Comparison of ENCODE assay signal across 10 cellular contexts in genomic region chr1:151314137-151314875, GRCh38. TPM values are rescaled to one million over a fixed set of nuclear protein-coding genes. Genes with fewer than 3 reads are reported as not detected.
DNase-seq lines count a peak whose midpoint lies in the region; ATAC-seq and TF ChIP-seq lines count a peak whose summit lies in the region.
"Had no signal": no experiment of that assay in that cellular context is flagged by ENCODE, and none has a peak within 500 bp of the region (broad histone marks: within the 10 kb centered on the region; RNA-seq: fewer than 3 reads in every experiment).

No MANE protein-coding gene starts in this region.

- no peaks in the 10 kb centered on the region for H3K9me3 Mint-ChIP-seq in HFFc6
- H3K9me3 Mint-ChIP-seq: activated naive CD8-positive, alpha-beta T cell treated with anti-CD3 and anti-CD28 coated beads, Interleukin-2, amount 10 ng/mL, durations not matched to agents 7 days and 5 days had no signal

- H3K27me3 ChIP-seq in breast epithelium (no peaks in the 10 kb centered on the region), kidney epithelial cell (ENCODE audit: control insufficient read depth, insufficient read depth, low read length) (no peaks in the 10 kb centered on the region), subcutaneous abdominal adipose tissue (ENCODE audit: control insufficient read depth in 5 of 5, insufficient read depth in 4 of 5, low read length in 5 of 5) (no peaks in the 10 kb centered on the region)

- peak overlapping the region; percentile 77 for H3K27ac Mint-ChIP-seq in HFFc6
- H3K27ac Mint-ChIP-seq: activated naive CD8-positive, alpha-beta T cell treated with anti-CD3 and anti-CD28 coated beads, Interleukin-2, amount 10 ng/mL, durations not matched to agents 7 days and 5 days had no signal

- no peaks in the 10 kb centered on the region; the same call in none of the 2 replicates for H3K27me3 Mint-ChIP-seq in HFFc6 (ENCODE audit: insufficient read depth)
- H3K27me3 Mint-ChIP-seq: activated naive CD8-positive, alpha-beta T cell treated with anti-CD3 and anti-CD28 coated beads, Interleukin-2, amount 10 ng/mL, durations not matched to agents 7 days and 5 days had no signal

- peak overlapping the region; percentile 80 to 86 for H3K27ac ChIP-seq in breast epithelium
- peak overlapping the region; percentile 99 for H3K27ac ChIP-seq in subcutaneous abdominal adipose tissue (ENCODE audit: low read depth, low read length)

- H3K36me3 Mint-ChIP-seq in HFFc6 (ENCODE audit: low read depth) = peaks cover 48% of the 10 kb centered on the region

- ATAC-seq in HG03097 (IDR thresholded peaks at IDR 0.05; ENCODE audit: low FRiP score, unreplicated experiment) = no peak

- H3K9me3 ChIP-seq in breast epithelium (no peaks in the 10 kb centered on the region), subcutaneous abdominal adipose tissue (ENCODE audit: control insufficient read depth in 5 of 5, low read length in 5 of 5) (no peaks in the 10 kb centered on the region)

- peaks cover 8 to 16% of the 10 kb centered on the region in 2 donors for H3K4me1 ChIP-seq in breast epithelium
- peaks cover 30 to 65% (median 58%) of the 10 kb centered on the region in 5 donors for H3K4me1 ChIP-seq in subcutaneous abdominal adipose tissue (ENCODE audit: control insufficient read depth in 5 of 5, insufficient read depth in 5 of 5, low read length in 5 of 5)

- no peak for TF ChIP-seq POLR2A in breast epithelium (IDR thresholded peaks at IDR 0.05)

- intact Hi-C loops in breast epithelium (cut with DNase I; ENCODE audit: low total_unique reads) = no loop called here

- TF ChIP-seq CTCF in HFFc6 (IDR thresholded peaks at IDR 0.05) (no peak), breast epithelium (IDR thresholded peaks at IDR 0.05) (no peak), kidney epithelial cell (IDR thresholded peaks at IDR 0.05; ENCODE audit: insufficient read depth, low read length, poor library complexity, severe bottlenecking) (no peak)

- H3K36me3 ChIP-seq in breast epithelium (no peaks in the 10 kb centered on the region), kidney epithelial cell (ENCODE audit: control insufficient read depth, insufficient read depth, low read length) (peaks cover 2% of the 10 kb centered on the region), subcutaneous abdominal adipose tissue (ENCODE audit: control insufficient read depth in 5 of 5, insufficient read depth in 5 of 5, low read length in 5 of 5) (peaks cover 7 to 59% (median 50%) of the 10 kb centered on the region in 5 donors)

- peak overlapping the region; percentile 70 for H3K4me3 Mint-ChIP-seq in HFFc6
- H3K4me3 Mint-ChIP-seq: activated naive CD8-positive, alpha-beta T cell treated with anti-CD3 and anti-CD28 coated beads, Interleukin-2, amount 10 ng/mL, durations not matched to agents 7 days and 5 days had no signal

- H3K4me3 ChIP-seq in breast epithelium (no peak overlapping the region), kidney epithelial cell (ENCODE audit: low read depth, low read length) (no peak overlapping the region), subcutaneous abdominal adipose tissue (ENCODE audit: low read depth in 1 of 5, low read length in 5 of 5) (no peak overlapping the region)

- DNase-seq in HFFc6 (peak; percentile 70), breast epithelium (ENCODE audit: low spot score in 2 of 2) (peak; percentile 60 to 64), kidney epithelial cell (ENCODE audit: low read depth) (peak; percentile 21), OCI-M2 (lab: John Stamatoyannopoulos, UW; ENCODE audit: unreplicated experiment) (no peak)
- DNase-seq in NK-92 treated with Interleukin-12 subunit alpha and Interleukin-12 subunit beta, amount 100 ng/mL, for 24 hours (lab: John Stamatoyannopoulos, UW) = no peak
- DNase-seq in stimulated activated CD8-positive, alpha-beta memory T cell treated with anti-CD3 and anti-CD28 coated beads, Interleukin-4, amount 100 ng/mL, for 48 hours = no peak
- DNase-seq: activated naive CD8-positive, alpha-beta T cell treated with anti-CD3 and anti-CD28 coated beads, Interleukin-2, amount 10 ng/mL, durations not matched to agents 7 days and 5 days; NCI-H774 had no signal

- peaks cover 61% of the 10 kb centered on the region for H3K4me1 Mint-ChIP-seq in HFFc6 (ENCODE audit: low read depth)

- H3K9ac ChIP-seq in subcutaneous abdominal adipose tissue (ENCODE audit: low read length in 5 of 5) = peak overlapping the region in 4 of 5 donors; percentile 8 to 72 (median 41)

RNA-seq across cellular contexts. Expression of gene PI4KB, which starts 12.9 kb away (rescaled TPM):
- 10 to 100 TPM; 63.6 to 73.0 (median 70.0) TPM for total RNA-seq in HFFc6 (2021; fragmentation: NEBNext Ultra II Directional; extraction: Animal tissue kit (Norgen Biotek cat#: 25700))
- total RNA-seq in breast epithelium (10 to 100 TPM; 59.2 to 91.8 (median 69.8) TPM), kidney epithelial cell (42.3 and 44.1 TPM in 2 replicates)

RNA-seq across cellular contexts. Expression of gene ZNF687, which starts 32.2 kb away (rescaled TPM):
- total RNA-seq in HFFc6 (2021; fragmentation: NEBNext Ultra II Directional; extraction: Animal tissue kit (Norgen Biotek cat#: 25700)) = 10 to 100 TPM; 14.6 to 18.3 (median 15.9) TPM
- 10 to 100 TPM; 20.6 to 31.6 (median 25.9) TPM for total RNA-seq in breast epithelium
- 27.9 and 35.3 TPM in 2 replicates for total RNA-seq in kidney epithelial cell

RNA-seq across cellular contexts. Expression of gene RFX5, which starts 32.7 kb away (rescaled TPM):
- total RNA-seq in HFFc6 (2021; fragmentation: NEBNext Ultra II Directional; extraction: Animal tissue kit (Norgen Biotek cat#: 25700)) = 10 to 100 TPM; 32.1 to 39.0 (median 35.7) TPM
- total RNA-seq in breast epithelium (10 to 100 TPM; 17.9 to 34.5 (median 25.9) TPM), kidney epithelial cell (32.4 and 41.8 TPM in 2 replicates)

RNA-seq across cellular contexts. Expression of gene SELENBP1, which starts 58.2 kb away (rescaled TPM):
- 10 to 100 TPM; 11.2 to 15.6 (median 14.6) TPM for total RNA-seq in HFFc6 (2021; fragmentation: NEBNext Ultra II Directional; extraction: Animal tissue kit (Norgen Biotek cat#: 25700))
- total RNA-seq in breast epithelium (100 to 1,000 TPM in 2 of 3 donors, 10 to 100 TPM in 1; 63.6 to 148 (median 123) TPM), kidney epithelial cell (2.3 and 5.8 TPM in 2 replicates)
- total RNA-seq: activated naive CD8-positive, alpha-beta T cell treated with anti-CD3 and anti-CD28 coated beads, Interleukin-2, amount 10 ng/mL, durations not matched to agents 7 days and 5 days had no signal

RNA-seq across cellular contexts. Expression of gene PSMD4, which starts 59.8 kb away (rescaled TPM):
- total RNA-seq in HFFc6 (2021; fragmentation: NEBNext Ultra II Directional; extraction: Animal tissue kit (Norgen Biotek cat#: 25700)) = 100 to 1,000 TPM; 194 to 228 (median 217) TPM
- total RNA-seq in breast epithelium (100 to 1,000 TPM; 108 to 188 (median 140) TPM), kidney epithelial cell (152 and 178 TPM in 2 replicates)

Comparison
In these comparisons a context has a peak if more than half of its experiments do, and no peak if none do; other contexts are left out.
1. DNase-seq: peak in HFFc6 (single experiment), breast epithelium (2 of 2) and kidney epithelial cell (single experiment); none in OCI-M2 (single experiment), NK-92 treated with Interleukin-12 subunit alpha and Interleukin-12 subunit beta, amount 100 ng/mL, for 24 hours (single experiment) and stimulated activated CD8-positive, alpha-beta memory T cell treated with anti-CD3 and anti-CD28 coated beads, Interleukin-4, amount 100 ng/mL, for 48 hours (single experiment).